Comparison of ENCODE assay signal across 8 cellular contexts in genomic region chr19:14435320-14436050, GRCh38. TPM values are rescaled to one million over a fixed set of nuclear protein-coding genes. Genes with fewer than 3 reads are reported as not detected.
DNase-seq lines count a peak whose midpoint lies in the region; ATAC-seq and TF ChIP-seq lines count a peak whose summit lies in the region.

No MANE protein-coding gene starts in this region.

- H3K27ac ChIP-seq in DND-41 (ENCODE audit: low read length), result no peak overlapping the region
- peak overlapping the region; percentile 88 to 92 (median 90) for H3K27ac ChIP-seq in sigmoid colon
- no peak overlapping the region for H3K27ac ChIP-seq in WERI-Rb-1

- H3K79me2 ChIP-seq in DND-41 (ENCODE audit: insufficient read depth, low read length), result peaks cover 79% of the 10 kb centered on the region

- no peaks in the 10 kb centered on the region for H3K9me3 Mint-ChIP-seq in activated CD4-positive, alpha-beta memory T cell treated with anti-CD3 and anti-CD28 coated beads, Interleukin-2, amount 10 ng/mL, durations not matched to agents 7 days and 5 days

- H4K20me1 ChIP-seq in DND-41 (ENCODE audit: insufficient read depth, low read length), result peaks cover 10% of the 10 kb centered on the region

- H3K4me1 Mint-ChIP-seq in activated CD4-positive, alpha-beta memory T cell treated with anti-CD3 and anti-CD28 coated beads, Interleukin-2, amount 10 ng/mL, durations not matched to agents 7 days and 5 days, result peaks cover 59% of the 10 kb centered on the region

- TF ChIP-seq EP300 in sigmoid colon (IDR thresholded peaks at IDR 0.05), result no peak

- H3K4me3 ChIP-seq in DND-41 (ENCODE audit: low read depth in 1 of 2, low read length in 2 of 2) (peak overlapping the region in 1 of 2 experiments; percentile 69; a peak in 1 of 4 replicates), fibroblast of pulmonary artery (replicated peaks; ENCODE audit: low read depth, low read length) (peak overlapping the region; percentile 74), sigmoid colon (peak overlapping the region in 1 of 4 donors; percentile 98), WERI-Rb-1 (ENCODE audit: low read depth, low read length) (no peak overlapping the region)

- POLR2A ChIA-PET in activated CD4-positive, alpha-beta memory T cell treated with anti-CD3 and anti-CD28 coated beads, Interleukin-2, amount 10 ng/mL, durations not matched to agents 7 days and 5 days (lab: Charles Lee), result interaction anchor here (1.4 to 1.9 kb wide), 2 partner anchors 17 to 25 kb away, joined by 5 to 6 read pairs; no protein-coding TSS in a partner anchor

- H3K9me3 ChIP-seq in DND-41 (ENCODE audit: insufficient read depth, low read length, severe bottlenecking) (no peaks in the 10 kb centered on the region), sigmoid colon (no peaks in the 10 kb centered on the region), WERI-Rb-1 (ENCODE audit: severe bottlenecking) (no peaks in the 10 kb centered on the region)

- TF ChIP-seq CTCF in DND-41 (IDR thresholded peaks at IDR 0.05; ENCODE audit: borderline replicate concordance, extremely low read depth, low read length, poor library complexity, severe bottlenecking) (no peak), fibroblast of pulmonary artery (IDR thresholded peaks at IDR 0.05; ENCODE audit: low read length, missing control alignments) (no peak), sigmoid colon (IDR thresholded peaks at IDR 0.05) (no peak), WERI-Rb-1 (IDR thresholded peaks at IDR 0.05; ENCODE audit: low read depth, low read length) (no peak)

- WGBS in sigmoid colon, 2 donors, result 84 to 85% methylated on average over 17 of the region's 17 CpGs

- DNase-seq in DND-41 (no peak), fibroblast of pulmonary artery (ENCODE audit: low read depth) (no peak), sigmoid colon (no peak), activated gamma-delta T cell treated with Interleukin-2 at 50 U/mL for 16 hours (no peak), AG08396 (ENCODE audit: low spot score) (no peak), WERI-Rb-1 (no peak)
- DNase-seq in activated CD4-positive, alpha-beta memory T cell treated with anti-CD3 and anti-CD28 coated beads, Interleukin-2, amount 10 ng/mL, durations not matched to agents 7 days and 5 days, result no peak

- no peak overlapping the region for H2AFZ ChIP-seq in DND-41 (ENCODE audit: low read depth, low read length)

- H3K4me1 ChIP-seq in DND-41 (ENCODE audit: insufficient read depth, low read length), result peaks cover 52% of the 10 kb centered on the region
- H3K4me1 ChIP-seq in sigmoid colon, result peaks cover 0 to 61% (median 34%) of the 10 kb centered on the region in 4 donors

- CTCF ChIA-PET in activated CD4-positive, alpha-beta memory T cell treated with anti-CD3 and anti-CD28 coated beads, Interleukin-2, amount 10 ng/mL, durations not matched to agents 7 days and 5 days (lab: Charles Lee), result interaction anchor here (1.1 kb wide), 1 partner anchor 43 kb away, joined by 5 read pairs; no protein-coding TSS in a partner anchor

- peak overlapping the region; percentile 88; the same call in 1 of the 2 replicates for H3K9ac ChIP-seq in DND-41 (ENCODE audit: low read depth, low read length)

- ATAC-seq in DND-41 (ENCODE audit: insufficient read depth, low read depth), result no peak
- no peak for ATAC-seq in GM21528 (IDR thresholded peaks at IDR 0.05; ENCODE audit: low FRiP score, unreplicated experiment)

- H3K36me3 Mint-ChIP-seq in activated CD4-positive, alpha-beta memory T cell treated with anti-CD3 and anti-CD28 coated beads, Interleukin-2, amount 10 ng/mL, durations not matched to agents 7 days and 5 days (ENCODE audit: low read depth), result peaks cover 12% of the 10 kb centered on the region

- TF ChIP-seq POLR2A in sigmoid colon (IDR thresholded peaks at IDR 0.05), result no peak

- H3K27ac Mint-ChIP-seq in activated CD4-positive, alpha-beta memory T cell treated with anti-CD3 and anti-CD28 coated beads, Interleukin-2, amount 10 ng/mL, durations not matched to agents 7 days and 5 days, result peak overlapping the region; percentile 44

- H3K36me3 ChIP-seq in DND-41 (ENCODE audit: insufficient read depth, low read length), result peaks cover 14% of the 10 kb centered on the region
- H3K36me3 ChIP-seq in sigmoid colon, result peaks cover 0 to 12% (median 0%) of the 10 kb centered on the region in 4 donors
- peaks cover 7% of the 10 kb centered on the region for H3K36me3 ChIP-seq in WERI-Rb-1

- intact Hi-C loops in sigmoid colon (cut with DNase I), result no loop called here

- H3K4me2 ChIP-seq in DND-41 (ENCODE audit: insufficient read depth, low read length), result peak overlapping the region; percentile 76; the same call in 1 of the 2 replicates

- H3K27me3 Mint-ChIP-seq in activated CD4-positive, alpha-beta memory T cell treated with anti-CD3 and anti-CD28 coated beads, Interleukin-2, amount 10 ng/mL, durations not matched to agents 7 days and 5 days, result peaks cover 8% of the 10 kb centered on the region

- no peaks in the 10 kb centered on the region for H3K27me3 ChIP-seq in DND-41 (ENCODE audit: insufficient read depth, low read length, poor library complexity)
- no peaks in the 10 kb centered on the region for H3K27me3 ChIP-seq in sigmoid colon
- no peaks in the 10 kb centered on the region for H3K27me3 ChIP-seq in WERI-Rb-1 (ENCODE audit: insufficient read depth, low read depth, severe bottlenecking)

- H3K4me3 Mint-ChIP-seq in activated CD4-positive, alpha-beta memory T cell treated with anti-CD3 and anti-CD28 coated beads, Interleukin-2, amount 10 ng/mL, durations not matched to agents 7 days and 5 days, result peak overlapping the region; percentile 72

RNA-seq across cellular contexts. Expression of gene PKN1, which starts 2.4 kb away (rescaled TPM):
- total RNA-seq in activated CD4-positive, alpha-beta memory T cell treated with anti-CD3 and anti-CD28 coated beads, Interleukin-2, amount 10 ng/mL, durations not matched to agents 7 days and 5 days, result 100 to 1,000 TPM; 219 to 232 TPM
- total RNA-seq in sigmoid colon, result 100 to 1,000 TPM in 1 of 4 donors, 10 to 100 TPM in 3; 79.2 to 126 (median 84.6) TPM
- polyA plus RNA-seq in sigmoid colon, result 10 to 100 TPM; 20.8 to 54.8 (median 28.2) TPM

RNA-seq across cellular contexts. Expression of gene DDX39A, which starts 16.3 kb away (rescaled TPM):
- total RNA-seq in activated CD4-positive, alpha-beta memory T cell treated with anti-CD3 and anti-CD28 coated beads, Interleukin-2, amount 10 ng/mL, durations not matched to agents 7 days and 5 days, result 100 to 1,000 TPM; 233 to 234 TPM
- total RNA-seq in sigmoid colon, result 10 to 100 TPM; 37.8 to 43.8 (median 42.0) TPM
- 100 to 1,000 TPM in 1 of 3 donors, 10 to 100 TPM in 2; 40.2 to 161 (median 45.3) TPM for polyA plus RNA-seq in sigmoid colon

RNA-seq across cellular contexts. Expression of gene PTGER1, which starts 39.7 kb away (rescaled TPM):
- 1 to 10 TPM in 1 of 2 experiments, under 1 TPM in 1; 0.93 to 1.3 TPM for total RNA-seq in activated CD4-positive, alpha-beta memory T cell treated with anti-CD3 and anti-CD28 coated beads, Interleukin-2, amount 10 ng/mL, durations not matched to agents 7 days and 5 days
- under 1 TPM in 2 of 4 donors, not detected in 2; 0.54 to 0.71 TPM for total RNA-seq in sigmoid colon
- polyA plus RNA-seq in sigmoid colon, result under 1 TPM in 1 of 3 donors, not detected in 2; 0.67 TPM

RNA-seq across cellular contexts. Expression of gene ADGRE5, which starts 54.2 kb away (rescaled TPM):
- 100 to 1,000 TPM; 293 to 299 TPM for total RNA-seq in activated CD4-positive, alpha-beta memory T cell treated with anti-CD3 and anti-CD28 coated beads, Interleukin-2, amount 10 ng/mL, durations not matched to agents 7 days and 5 days
- 10 to 100 TPM; 23.7 to 63.1 (median 34.1) TPM for total RNA-seq in sigmoid colon
- 100 to 1,000 TPM in 1 of 3 donors, 10 to 100 TPM in 2; 12.0 to 111 (median 29.8) TPM for polyA plus RNA-seq in sigmoid colon

Comparison
In these comparisons a context has a peak if more than half of its experiments do, and no peak if none do; other contexts are left out.
1. H3K27ac ChIP-seq: peak in sigmoid colon (4 of 4); none in DND-41 (single experiment) and WERI-Rb-1 (single experiment).
2. RNA of gene DDX39A, which starts 16.3 kb away (total RNA-seq): 233 to 234 TPM in activated CD4-positive, alpha-beta memory T cell treated with anti-CD3 and anti-CD28 coated beads, Interleukin-2, amount 10 ng/mL, durations not matched to agents 7 days and 5 days; 37.8 to 43.8 TPM in sigmoid colon; every median in the first group is over 4 times any median in the second.